In the genomic region with DNA sequence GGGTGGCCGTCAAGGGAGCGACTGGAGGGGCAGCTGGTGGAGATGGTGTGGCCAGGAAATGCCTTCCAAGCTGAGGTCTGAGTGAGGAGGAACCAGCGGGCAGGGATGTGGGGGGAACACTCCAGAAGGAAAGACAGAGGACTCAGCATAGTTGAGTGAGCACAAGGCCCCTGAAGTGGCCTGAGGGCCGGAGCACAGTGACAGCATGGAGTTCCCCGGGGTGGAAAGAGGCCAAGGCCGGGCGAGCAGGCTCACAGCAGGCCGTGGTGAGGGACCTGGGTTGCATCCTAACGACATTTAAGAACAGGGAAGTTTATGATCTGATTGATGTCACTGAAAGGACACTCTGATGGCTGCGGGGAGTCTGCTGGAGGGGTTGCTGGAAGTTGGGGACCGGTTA, we compare ENCODE assay signal across 19 cellular contexts. TPM values are rescaled to one million over a fixed set of nuclear protein-coding genes. Genes with fewer than 3 reads are reported as not detected.
DNase-seq lines count a peak whose midpoint lies in the region; ATAC-seq and TF ChIP-seq lines count a peak whose summit lies in the region.
"Had no signal": no experiment of that assay in that cellular context is flagged by ENCODE, and none has a peak within 500 bp of the region (broad histone marks: within the 10 kb centered on the region; RNA-seq: fewer than 3 reads in every experiment).

No MANE protein-coding gene starts in this region.

- no peaks in the 10 kb centered on the region for H3K36me3 ChIP-seq in uterus
- peaks cover 0 to 21% of the 10 kb centered on the region in 2 donors for H3K36me3 ChIP-seq in psoas muscle (ENCODE audit: insufficient read depth in 1 of 2, low read depth in 1 of 2)
- H3K36me3 ChIP-seq: BLaER1 treated with 17β-estradiol and CSF1 and Interleukin-3, amounts not matched to agents 10 nM and 100 nM had no signal

- intact Hi-C loops in uterus (cut with DNase I; ENCODE audit: low total_unique reads) (no loop called here), psoas muscle (cut with DNase I) (no loop called here)

- peaks cover 64% of the 10 kb centered on the region for H3K4me1 Mint-ChIP-seq in nephron progenitor cell

- H3K27ac ChIP-seq in RWPE1, result peak overlapping the region; percentile 94
- H3K27ac ChIP-seq in epithelial cell of prostate, result peak overlapping the region; percentile 95
- H3K27ac ChIP-seq in uterus, result peak overlapping the region; percentile 1 to 58
- no peak overlapping the region for H3K27ac ChIP-seq in psoas muscle
- H3K27ac ChIP-seq: Peyer's patch, SK-N-MC had no signal

- H3K9me3 ChIP-seq in uterus (no peaks in the 10 kb centered on the region), psoas muscle (no peaks in the 10 kb centered on the region)
- H3K9me3 ChIP-seq: BLaER1 treated with 17β-estradiol and CSF1 and Interleukin-3, amounts not matched to agents 10 nM and 100 nM; Peyer's patch had no signal

- ATAC-seq in psoas muscle, result no peak
- ATAC-seq: CD8-positive, alpha-beta T cell had no signal

- no peaks in the 10 kb centered on the region for H3K36me3 Mint-ChIP-seq in nephron progenitor cell (ENCODE audit: low read depth)
- H3K36me3 Mint-ChIP-seq: CD8-positive, alpha-beta T cell had no signal

- CTCF ChIA-PET in RWPE1 (lab: Yijun Ruan, JAX), result interaction anchor here (0.6 to 0.7 kb wide), 2 partner anchors 14 to 15 kb away, joined by 3 to 4 read pairs; no protein-coding TSS in a partner anchor

- H3K4me3 Mint-ChIP-seq in nephron progenitor cell, result peak overlapping the region; percentile 41
- H3K4me3 Mint-ChIP-seq: CD8-positive, alpha-beta T cell had no signal

- H3K4me1 ChIP-seq in uterus (peaks cover 0 to 3% of the 10 kb centered on the region in 2 donors), psoas muscle (no peaks in the 10 kb centered on the region)

- peak overlapping the region; percentile 95 for H3K27ac Mint-ChIP-seq in nephron progenitor cell
- H3K27ac Mint-ChIP-seq: CD8-positive, alpha-beta T cell had no signal

- DNase-seq in RWPE1 (ENCODE audit: low spot score) (no peak), epithelial cell of prostate (ENCODE audit: low read depth, low spot score) (no peak), nephron progenitor cell (peak; percentile 23), uterus (no peak), psoas muscle (no peak), COLO829 (ENCODE audit: low spot score) (no peak), NCI-H1417 treated with DMSO at 0.1 percent for 48 hours (lab: John Stamatoyannopoulos, UW) (no peak)
- DNase-seq: CD8-positive, alpha-beta T cell; H7; Kasumi-1; MM.1S; NCI-H1092 treated with DMSO at 0.1 percent for 48 hours; NCI-H2081; NCI-H748 treated with DMSO at 0.1 percent for 48 hours; NK-92 treated with Interleukin-12 subunit alpha and Interleukin-12 subunit beta, amount 100 ng/mL, for 24 hours; Peyer's patch had no signal

- H3K27me3 Mint-ChIP-seq in nephron progenitor cell (ENCODE audit: low read depth, poor library complexity), result no peaks in the 10 kb centered on the region

- TF ChIP-seq CTCF in RWPE1 (conservative IDR thresholded peaks at IDR 0.05; ENCODE audit: low read depth) (no peak), nephron progenitor cell (IDR thresholded peaks at IDR 0.05) (no peak), uterus (IDR thresholded peaks at IDR 0.05) (no peak), psoas muscle (IDR thresholded peaks at IDR 0.05) (no peak)

- TF ChIP-seq POLR2A in uterus (IDR thresholded peaks at IDR 0.05), result no peak

- no peaks in the 10 kb centered on the region for H3K9me3 Mint-ChIP-seq in nephron progenitor cell
- H3K9me3 Mint-ChIP-seq: CD8-positive, alpha-beta T cell had no signal

- 85 to 88% (median 87%) methylated on average over 11 of the region's 11 CpGs for WGBS in psoas muscle, 3 donors

- no peak overlapping the region for H3K4me3 ChIP-seq in uterus
- no peak overlapping the region for H3K4me3 ChIP-seq in psoas muscle
- H3K4me3 ChIP-seq: BLaER1 treated with 17β-estradiol and CSF1 and Interleukin-3, amounts not matched to agents 10 nM and 100 nM; Peyer's patch; SK-N-MC had no signal

- H3K27me3 ChIP-seq in uterus, result no peaks in the 10 kb centered on the region
- no peaks in the 10 kb centered on the region for H3K27me3 ChIP-seq in psoas muscle (ENCODE audit: insufficient read depth in 3 of 3, low read length in 2 of 3)
- H3K27me3 ChIP-seq: BLaER1 treated with 17β-estradiol and CSF1 and Interleukin-3, amounts not matched to agents 10 nM and 100 nM; Peyer's patch had no signal

- POLR2A ChIA-PET in RWPE1 (lab: Yijun Ruan, JAX; ENCODE audit: low non-redundant PET), result no interaction called here

RNA-seq across cellular contexts. Expression of gene HTRA1, which starts 48.0 kb away (rescaled TPM):
- total RNA-seq in uterus, result 100 to 1,000 TPM in 3 of 4 donors, 10 to 100 TPM in 1; 98.3 to 153 (median 142) TPM
- 10 to 100 TPM; 11.6 to 30.8 (median 13.2) TPM for total RNA-seq in psoas muscle
- 10 to 100 TPM; 11.4 to 18.7 (median 11.5) TPM for polyA plus RNA-seq in psoas muscle
- total RNA-seq: CD8-positive, alpha-beta T cell had no signal

RNA-seq across cellular contexts. Expression of gene DMBT1, which starts 51.2 kb away (rescaled TPM):
- under 1 TPM in 3 of 4 donors, not detected in 1; under 0.01 to 0.21 (median 0.15) TPM for total RNA-seq in uterus
- under 1 TPM; 0.07 to 0.43 (median 0.28) TPM for total RNA-seq in psoas muscle
- under 1 TPM; 0.03 to 0.25 (median 0.04) TPM for polyA plus RNA-seq in psoas muscle
- total RNA-seq: CD8-positive, alpha-beta T cell had no signal

RNA-seq across cellular contexts. Expression of gene ARMS2, which starts 54.9 kb away (rescaled TPM):
- total RNA-seq in uterus (not detected), psoas muscle (not detected)
- under 1 TPM in 1 of 3 donors, not detected in 2; 0.47 TPM for polyA plus RNA-seq in psoas muscle
- total RNA-seq: CD8-positive, alpha-beta T cell; H7; NCI-H460; Peyer's patch had no signal
